ENCODE assay signal across 7 cellular contexts in the genomic region with DNA sequence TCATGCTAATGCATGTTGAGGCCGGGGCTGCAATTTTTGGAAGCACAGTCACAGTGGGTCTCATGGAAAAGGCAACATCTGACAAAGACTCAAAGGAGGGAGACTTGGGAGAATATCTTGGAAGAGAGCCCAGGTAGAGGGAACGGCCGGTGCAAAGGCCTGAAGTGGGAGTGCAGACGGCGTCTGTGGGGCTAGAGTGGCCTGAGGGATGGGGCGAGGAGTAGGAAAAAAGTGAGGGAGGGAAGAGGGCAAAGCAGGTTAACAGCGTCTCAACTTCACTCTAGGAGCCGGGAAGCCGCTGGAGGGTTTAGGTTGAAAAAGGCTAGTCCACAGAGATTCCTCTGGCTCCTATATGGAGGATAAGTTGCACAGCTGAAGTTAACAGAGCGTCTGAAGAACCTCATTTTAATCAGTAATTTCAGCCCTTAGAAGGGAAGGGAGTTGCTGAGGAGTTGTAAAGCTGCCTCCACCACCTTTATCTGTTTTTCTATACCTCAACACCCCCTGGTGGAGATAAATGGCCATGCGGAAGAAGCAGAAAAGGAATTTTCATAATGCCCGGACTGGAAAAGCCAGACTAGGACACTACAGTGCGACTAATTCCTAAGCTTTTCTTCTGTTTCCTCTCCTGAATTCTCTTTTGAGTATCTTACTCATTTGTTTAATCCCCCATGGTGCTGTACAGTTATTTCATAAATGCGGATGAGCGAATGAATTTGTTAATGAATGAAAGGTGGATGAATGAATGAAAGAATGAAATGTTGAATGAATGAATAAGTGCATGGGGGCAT.
DNase-seq lines count a peak whose midpoint lies in the region; ATAC-seq and TF ChIP-seq lines count a peak whose summit lies in the region.

No MANE protein-coding gene starts in this region.

- no peaks in the 10 kb centered on the region for H3K36me3 Mint-ChIP-seq in T-cell

- peak; percentile 76 for TF ChIP-seq CTCF in kidney epithelial cell (IDR thresholded peaks at IDR 0.05; ENCODE audit: insufficient read depth, low read length, poor library complexity, severe bottlenecking)

- ATAC-seq in T-cell (replicated peaks in 1 of 4) = peak in 3 of 4 experiments; percentile 42 to 66 (median 47)

- DNase-seq in GDM1 (lab: John Stamatoyannopoulos, UW) (peak; percentile 47), H7 (peak; percentile 60), NCI-H146 treated with DMSO at 0.1 percent for 48 hours (lab: John Stamatoyannopoulos, UW; ENCODE audit: unreplicated experiment) (peak; percentile 38), T-cell (peak in 25 of 34 experiments; percentile 3 to 50 (median 23)), cerebellum (ENCODE audit: low spot score) (peak; percentile 15), kidney epithelial cell (ENCODE audit: low read depth) (peak; percentile 56)
- DNase-seq in stimulated activated CD8-positive, alpha-beta memory T cell treated with anti-CD3 and anti-CD28 coated beads, Interleukin-15, amount 100 ng/mL, for 1 hour (ENCODE audit: low read depth) = peak; percentile 6

- H3K4me1 Mint-ChIP-seq in T-cell = peaks cover 0 to 5% (median 5%) of the 10 kb centered on the region in 3 donors

- CTCF ChIA-PET in T-cell (lab: Charles Lee) = interaction anchor here (0.6 to 1.6 kb wide), 4 partner anchors 9 to 804 kb away, joined by 3 to 6 read pairs (median 4); no protein-coding TSS in a partner anchor

- peak overlapping the region; percentile 16 for H3K4me3 ChIP-seq in H7 (ENCODE audit: insufficient read depth, low read depth, low read length)
- H3K4me3 ChIP-seq in kidney epithelial cell (ENCODE audit: low read depth, low read length) = no peak overlapping the region

- POLR2A ChIA-PET in T-cell (lab: Charles Lee) = no interaction called here

- peak overlapping the region in 1 of 2 donors; percentile 74 for H3K27ac Mint-ChIP-seq in T-cell

- no peak overlapping the region for H3K4me3 Mint-ChIP-seq in T-cell

- no peaks in the 10 kb centered on the region for H3K9me3 Mint-ChIP-seq in T-cell

- peaks cover 0 to 14% of the 10 kb centered on the region in 2 donors for H3K27me3 Mint-ChIP-seq in T-cell

- H3K27me3 ChIP-seq in H7 (ENCODE audit: control insufficient read depth, insufficient read depth, low read length) (no peaks in the 10 kb centered on the region), kidney epithelial cell (ENCODE audit: control insufficient read depth, insufficient read depth, low read length) (no peaks in the 10 kb centered on the region)

- H3K36me3 ChIP-seq in H7 (replicated peaks; ENCODE audit: control insufficient read depth, insufficient read depth, low read length) (no peaks in the 10 kb centered on the region), kidney epithelial cell (ENCODE audit: control insufficient read depth, insufficient read depth, low read length) (no peaks in the 10 kb centered on the region)

Comparison
In these comparisons a context has a peak if more than half of its experiments do, and no peak if none do; other contexts are left out.
1. DNase-seq: peak in every context shown above with its lines; median percentile 60 in H7; 56 in kidney epithelial cell; 47 in GDM1; 38 in NCI-H146 treated with DMSO at 0.1 percent for 48 hours; 23 in T-cell; 15 in cerebellum; 6 in stimulated activated CD8-positive, alpha-beta memory T cell treated with anti-CD3 and anti-CD28 coated beads, Interleukin-15, amount 100 ng/mL, for 1 hour.